In genomic region chr15:81152799-81153198, GRCh38 we compare ENCODE assay signal across 31 cellular contexts. TPM values are rescaled to one million over a fixed set of nuclear protein-coding genes. Genes with fewer than 3 reads are reported as not detected.
"Had no signal": no experiment of that assay in that cellular context is flagged by ENCODE, and none has a peak within 500 bp of the region (broad histone marks: within the 10 kb centered on the region; RNA-seq: fewer than 3 reads in every experiment).

No MANE protein-coding gene starts in this region.

- H3K27me3 ChIP-seq: gastroesophageal sphincter, heart left ventricle, sigmoid colon, testis, vagina had no signal

- H3K4me2 ChIP-seq: smooth muscle cell had no signal

- H3K36me3 ChIP-seq: gastroesophageal sphincter, heart left ventricle, sigmoid colon, vagina had no signal

- H3K4me1 ChIP-seq: gastroesophageal sphincter, testis had no signal

- H3K9me3 ChIP-seq: gastroesophageal sphincter, heart left ventricle, sigmoid colon, testis, vagina had no signal

- H3K27ac ChIP-seq: gastroesophageal sphincter, heart left ventricle, sigmoid colon, testis, vagina, VCaP had no signal

- ATAC-seq: activated CD8-positive, alpha-beta T cell treated with anti-CD3 and anti-CD28 coated beads for 36 hours; activated naive CD8-positive, alpha-beta T cell treated with anti-CD3 and anti-CD28 coated beads, Interleukin-2, amount 50 U/mL, for 24 hours; gastroesophageal sphincter; heart left ventricle; left cardiac atrium had no signal

- H3K4me3 ChIP-seq: gastroesophageal sphincter, heart left ventricle, sigmoid colon, smooth muscle cell, testis, vagina had no signal

- DNase-seq: activated CD4-positive, alpha-beta T cell treated with anti-CD3 and anti-CD28 coated beads, Interleukin-2, amount 10 ng/mL, durations not matched to agents 7 days and 5 days; activated CD4-positive, CD25-positive, alpha-beta regulatory T cell treated with anti-CD3 and anti-CD28 coated beads, Interleukin-2, amount 50 U/mL, for 72 hours; activated CD8-positive, alpha-beta T cell treated with anti-CD3 and anti-CD28 coated beads for 36 hours; activated gamma-delta T cell; activated naive CD4-positive, alpha-beta T cell treated with anti-CD3 and anti-CD28 coated beads, Interleukin-2, amount 50 U/mL, for 16 hours; activated naive CD8-positive, alpha-beta T cell treated with anti-CD3 and anti-CD28 coated beads, Interleukin-2, amount 50 U/mL, for 24 hours; anterior cingulate cortex; caudate nucleus; effector CD4-positive, alpha-beta T cell; erythroblast; heart left ventricle; left cardiac atrium; naive B cell; occipital lobe; posterior cingulate gyrus; sigmoid colon; stimulated activated CD4-positive, alpha-beta T cell treated with anti-CD3 and anti-CD28 coated beads, Interleukin-15, amount 100 ng/mL, for 24 hours; stimulated activated CD8-positive, alpha-beta memory T cell treated with anti-CD3 and anti-CD28 coated beads, Interleukin-4, amount 100 ng/mL, for 48 hours; stimulated activated naive CD4-positive, alpha-beta T cell; testis; trophoblast cell had no signal

- FAIRE-seq: endometrium, islet of Langerhans had no signal

RNA-seq across cellular contexts. Expression of gene CFAP161, which starts 18.7 kb away (rescaled TPM):
- total RNA-seq: activated CD4-positive, alpha-beta T cell treated with anti-CD3 and anti-CD28 coated beads, Interleukin-2, amount 10 ng/mL, durations not matched to agents 7 days and 5 days; activated CD8-positive, alpha-beta T cell treated with anti-CD3 and anti-CD28 coated beads for 36 hours; activated T-helper 1 cell treated with anti-CD3 and anti-CD28 coated beads, Interleukin-12 subunit alpha, Interleukin-12 subunit beta, Interleukin-2, Interleukin-4 antibody, amounts not matched to agents 30 ng/mL and 10 ng/mL and 1 ng/mL, durations not matched to agents 14 hours and 24 hours and 36 hours; renal cortical epithelial cell; T-helper 2 cell treated with Interferon-gamma antibody and Interleukin-4, amounts not matched to agents 100 ng/mL and 5 ng/mL, for 36 hours had no signal
- polyA plus RNA-seq: neural cell, sigmoid colon, smooth muscle cell had no signal

RNA-seq across cellular contexts. Expression of gene IL16, which starts 43.9 kb away (rescaled TPM):
- polyA plus RNA-seq: neural cell had no signal
